Comparison of ENCODE assay signal across 1 cellular context in genomic region chr4:123893746-123894095, GRCh38.
TF ChIP-seq lines count a peak whose summit lies in the region.

No MANE protein-coding gene starts in this region.

TF ChIP-seq in GM23338, 12 proteins besides CTCF, POLR2A, EP300 and RAD21 (continued from another document):
- TF ChIP-seq, protein P1, sequence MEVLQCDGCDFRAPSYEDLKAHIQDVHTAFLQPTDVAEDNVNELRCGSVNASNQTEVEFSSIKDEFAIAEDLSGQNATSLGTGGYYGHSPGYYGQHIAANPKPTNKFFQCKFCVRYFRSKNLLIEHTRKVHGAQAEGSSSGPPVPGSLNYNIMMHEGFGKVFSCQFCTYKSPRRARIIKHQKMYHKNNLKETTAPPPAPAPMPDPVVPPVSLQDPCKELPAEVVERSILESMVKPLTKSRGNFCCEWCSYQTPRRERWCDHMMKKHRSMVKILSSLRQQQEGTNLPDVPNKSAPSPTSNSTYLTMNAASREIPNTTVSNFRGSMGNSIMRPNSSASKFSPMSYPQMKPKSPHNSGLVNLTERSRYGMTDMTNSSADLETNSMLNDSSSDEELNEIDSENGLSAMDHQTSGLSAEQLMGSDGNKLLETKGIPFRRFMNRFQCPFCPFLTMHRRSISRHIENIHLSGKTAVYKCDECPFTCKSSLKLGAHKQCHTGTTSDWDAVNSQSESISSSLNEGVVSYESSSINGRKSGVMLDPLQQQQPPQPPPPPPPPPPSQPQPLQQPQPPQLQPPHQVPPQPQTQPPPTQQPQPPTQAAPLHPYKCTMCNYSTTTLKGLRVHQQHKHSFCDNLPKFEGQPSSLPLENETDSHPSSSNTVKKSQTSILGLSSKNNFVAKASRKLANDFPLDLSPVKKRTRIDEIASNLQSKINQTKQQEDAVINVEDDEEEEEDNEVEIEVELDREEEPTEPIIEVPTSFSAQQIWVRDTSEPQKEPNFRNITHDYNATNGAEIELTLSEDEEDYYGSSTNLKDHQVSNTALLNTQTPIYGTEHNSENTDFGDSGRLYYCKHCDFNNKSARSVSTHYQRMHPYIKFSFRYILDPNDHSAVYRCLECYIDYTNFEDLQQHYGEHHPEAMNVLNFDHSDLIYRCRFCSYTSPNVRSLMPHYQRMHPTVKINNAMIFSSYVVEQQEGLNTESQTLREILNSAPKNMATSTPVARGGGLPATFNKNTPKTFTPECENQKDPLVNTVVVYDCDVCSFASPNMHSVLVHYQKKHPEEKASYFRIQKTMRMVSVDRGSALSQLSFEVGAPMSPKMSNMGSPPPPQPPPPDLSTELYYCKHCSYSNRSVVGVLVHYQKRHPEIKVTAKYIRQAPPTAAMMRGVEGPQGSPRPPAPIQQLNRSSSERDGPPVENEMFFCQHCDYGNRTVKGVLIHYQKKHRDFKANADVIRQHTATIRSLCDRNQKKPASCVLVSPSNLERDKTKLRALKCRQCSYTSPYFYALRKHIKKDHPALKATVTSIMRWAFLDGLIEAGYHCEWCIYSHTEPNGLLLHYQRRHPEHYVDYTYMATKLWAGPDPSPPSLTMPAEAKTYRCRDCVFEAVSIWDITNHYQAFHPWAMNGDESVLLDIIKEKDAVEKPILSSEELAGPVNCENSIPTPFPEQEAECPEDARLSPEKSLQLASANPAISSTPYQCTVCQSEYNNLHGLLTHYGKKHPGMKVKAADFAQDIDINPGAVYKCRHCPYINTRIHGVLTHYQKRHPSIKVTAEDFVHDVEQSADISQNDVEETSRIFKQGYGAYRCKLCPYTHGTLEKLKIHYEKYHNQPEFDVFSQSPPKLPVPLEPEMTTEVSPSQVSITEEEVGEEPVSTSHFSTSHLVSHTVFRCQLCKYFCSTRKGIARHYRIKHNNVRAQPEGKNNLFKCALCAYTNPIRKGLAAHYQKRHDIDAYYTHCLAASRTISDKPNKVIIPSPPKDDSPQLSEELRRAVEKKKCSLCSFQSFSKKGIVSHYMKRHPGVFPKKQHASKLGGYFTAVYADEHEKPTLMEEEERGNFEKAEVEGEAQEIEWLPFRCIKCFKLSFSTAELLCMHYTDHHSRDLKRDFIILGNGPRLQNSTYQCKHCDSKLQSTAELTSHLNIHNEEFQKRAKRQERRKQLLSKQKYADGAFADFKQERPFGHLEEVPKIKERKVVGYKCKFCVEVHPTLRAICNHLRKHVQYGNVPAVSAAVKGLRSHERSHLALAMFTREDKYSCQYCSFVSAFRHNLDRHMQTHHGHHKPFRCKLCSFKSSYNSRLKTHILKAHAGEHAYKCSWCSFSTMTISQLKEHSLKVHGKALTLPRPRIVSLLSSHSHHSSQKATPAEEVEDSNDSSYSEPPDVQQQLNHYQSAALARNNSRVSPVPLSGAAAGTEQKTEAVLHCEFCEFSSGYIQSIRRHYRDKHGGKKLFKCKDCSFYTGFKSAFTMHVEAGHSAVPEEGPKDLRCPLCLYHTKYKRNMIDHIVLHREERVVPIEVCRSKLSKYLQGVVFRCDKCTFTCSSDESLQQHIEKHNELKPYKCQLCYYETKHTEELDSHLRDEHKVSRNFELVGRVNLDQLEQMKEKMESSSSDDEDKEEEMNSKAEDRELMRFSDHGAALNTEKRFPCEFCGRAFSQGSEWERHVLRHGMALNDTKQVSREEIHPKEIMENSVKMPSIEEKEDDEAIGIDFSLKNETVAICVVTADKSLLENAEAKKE (CRISPR knock-in tag; IDR thresholded peaks at IDR 0.05): no peak
- no peak for TF ChIP-seq ZNF331 (CRISPR knock-in tag; IDR thresholded peaks at IDR 0.05; ENCODE audit: low read depth)
TF ChIP-seq in GM23338: peak in this region for 0.
